ENCODE assay signal across 9 cellular contexts in the genomic region with DNA sequence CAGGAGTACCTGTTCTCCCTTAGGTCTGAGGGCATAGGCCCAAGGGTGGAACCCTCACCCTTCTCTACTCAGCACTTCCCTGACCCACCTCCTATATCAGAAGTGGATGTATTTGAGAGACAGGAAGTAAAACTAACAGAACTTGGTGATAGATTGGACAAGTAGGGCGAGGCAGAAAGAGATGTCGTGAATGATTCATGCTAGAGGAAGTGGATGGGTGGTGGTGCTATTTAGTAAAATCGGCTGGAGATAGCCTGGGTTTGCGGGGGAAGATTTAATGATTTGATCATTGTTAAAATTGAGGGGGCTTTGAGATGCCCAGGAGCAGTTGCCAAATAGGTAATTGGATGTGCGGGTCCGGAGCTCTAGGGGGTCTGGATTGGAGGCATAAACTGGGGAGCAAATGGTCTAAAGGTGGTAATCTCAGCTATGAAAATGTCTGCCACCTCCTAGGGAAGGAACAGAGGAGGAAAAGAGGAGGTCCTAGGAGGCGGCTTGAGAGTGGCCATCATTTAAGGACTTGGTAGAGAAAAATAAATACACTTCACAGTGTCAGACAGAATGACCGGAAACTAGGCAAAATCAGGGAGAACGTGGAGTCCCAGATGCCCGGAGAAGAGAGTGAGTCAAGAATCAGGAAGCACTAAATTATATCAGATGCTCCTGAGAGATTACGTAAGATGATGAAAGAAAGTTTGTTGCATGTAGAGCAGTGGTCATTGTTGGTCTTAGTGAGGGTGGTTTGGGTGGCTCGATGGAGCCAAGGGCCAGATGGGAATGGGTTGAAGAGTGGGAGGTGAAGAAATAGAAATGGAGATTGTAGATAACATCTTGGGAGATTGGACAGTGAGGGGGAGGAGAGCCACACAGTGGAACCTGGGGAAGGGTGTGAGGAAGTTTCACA.
A peak's percentile ranks its signal among the peaks of the same experiment; 100 is the strongest.
DNase-seq lines count a peak whose midpoint lies in the region; ATAC-seq, FAIRE-seq and TF ChIP-seq lines count a peak whose summit lies in the region.
"Had no signal": no experiment of that assay in that cellular context is flagged by ENCODE, and none has a peak within 500 bp of the region (broad histone marks: within the 10 kb centered on the region; RNA-seq: fewer than 3 reads in every experiment).

No MANE protein-coding gene starts in this region.

- H3K9me3 ChIP-seq in skeletal muscle satellite cell (replicated peaks; ENCODE audit: low read length) = no peaks in the 10 kb centered on the region

- FAIRE-seq in bronchial epithelial cell (lab: Jason Lieb, UNC) = no peak
- FAIRE-seq: endometrium had no signal

- POLR2A ChIA-PET in activated CD4-positive, alpha-beta T cell treated with anti-CD3 and anti-CD28 coated beads for 36 hours (lab: Charles Lee) = interaction anchor here (0.6 kb wide), 1 partner anchor 123 kb away, joined by 3 read pairs; no protein-coding TSS in a partner anchor

- H3K27me3 Mint-ChIP-seq in activated CD4-positive, alpha-beta T cell treated with anti-CD3 and anti-CD28 coated beads for 36 hours = peaks cover 2% of the 10 kb centered on the region

- no peak for TF ChIP-seq POLR2A in NB4 (IDR thresholded peaks at IDR 0.05; ENCODE audit: extremely low read depth, insufficient read length)

- DNase-seq in activated CD4-positive, alpha-beta T cell treated with anti-CD3 and anti-CD28 coated beads for 36 hours = peak; percentile 6
- DNase-seq in activated CD4-positive, alpha-beta T cell treated with anti-CD3 and anti-CD28 coated beads for 4 hours = no peak
- DNase-seq in NB4 (ENCODE audit: low read depth) (peak; percentile 82), bronchial epithelial cell (ENCODE audit: low read depth) (peak; percentile 68), NCI-H345 (lab: John Stamatoyannopoulos, UW) (no peak)

- no peak overlapping the region for H3K4me3 Mint-ChIP-seq in activated CD4-positive, alpha-beta T cell treated with anti-CD3 and anti-CD28 coated beads for 36 hours

- H3K9me3 Mint-ChIP-seq in activated CD4-positive, alpha-beta T cell treated with anti-CD3 and anti-CD28 coated beads for 36 hours (ENCODE audit: low read depth) = peaks cover 1% of the 10 kb centered on the region

- H3K36me3 ChIP-seq in bronchial epithelial cell (ENCODE audit: control insufficient read depth, insufficient read depth, low read length) (no peaks in the 10 kb centered on the region), skeletal muscle satellite cell (ENCODE audit: insufficient read depth, low read length) (no peaks in the 10 kb centered on the region)

- H3K4me2 ChIP-seq in skeletal muscle satellite cell (ENCODE audit: low read length) = no peak overlapping the region

- no peaks in the 10 kb centered on the region for H3K36me3 Mint-ChIP-seq in activated CD4-positive, alpha-beta T cell treated with anti-CD3 and anti-CD28 coated beads for 36 hours (ENCODE audit: low read depth)

- H3K4me1 Mint-ChIP-seq in activated CD4-positive, alpha-beta T cell treated with anti-CD3 and anti-CD28 coated beads for 36 hours = peaks cover 14% of the 10 kb centered on the region

- H3K27me3 ChIP-seq in bronchial epithelial cell (ENCODE audit: control insufficient read depth, insufficient read depth, low read length) (no peaks in the 10 kb centered on the region), skeletal muscle satellite cell (ENCODE audit: control insufficient read depth, insufficient read depth, low read length) (no peaks in the 10 kb centered on the region)

- TF ChIP-seq CTCF in NB4 (IDR thresholded peaks at IDR 0.05; ENCODE audit: low read depth, low read length) (no peak), bronchial epithelial cell (IDR thresholded peaks at IDR 0.05; ENCODE audit: insufficient read depth, low read length, severe bottlenecking) (no peak)

- H3K4me1 ChIP-seq in skeletal muscle satellite cell (ENCODE audit: control insufficient read depth, insufficient read depth, low read length) = peaks cover 50% of the 10 kb centered on the region

- peak overlapping the region; percentile 57 for H3K27ac Mint-ChIP-seq in activated CD4-positive, alpha-beta T cell treated with anti-CD3 and anti-CD28 coated beads for 36 hours

- CTCF ChIA-PET in activated CD4-positive, alpha-beta T cell treated with anti-CD3 and anti-CD28 coated beads for 36 hours (lab: Charles Lee) = interaction anchor here (0.7 to 1.6 kb wide), 5 partner anchors 34 to 904 kb away, joined by 3 to 4 read pairs (median 4); no protein-coding TSS in a partner anchor

- no peak overlapping the region for H3K4me3 ChIP-seq in NB4 (ENCODE audit: low read depth, low read length)
- no peak overlapping the region for H3K4me3 ChIP-seq in bronchial epithelial cell (ENCODE audit: low read depth, low read length)
- H3K4me3 ChIP-seq in skeletal muscle satellite cell (ENCODE audit: low read length) = peak overlapping the region; percentile 14

- peak; percentile 85 for ATAC-seq in activated CD4-positive, alpha-beta T cell treated with anti-CD3 and anti-CD28 coated beads for 36 hours
- no peak for ATAC-seq in HG03457 (IDR thresholded peaks at IDR 0.05; ENCODE audit: unreplicated experiment)
- no peak for ATAC-seq in GM21576 (IDR thresholded peaks at IDR 0.05; ENCODE audit: unreplicated experiment)

- intact Hi-C loops in activated CD4-positive, alpha-beta T cell treated with anti-CD3 and anti-CD28 coated beads for 36 hours (cut with DNase I, micrococcal nuclease) = no loop called here

- no peak overlapping the region for H3K9ac ChIP-seq in skeletal muscle satellite cell (ENCODE audit: low read depth, low read length)

Comparison
In these comparisons a context has a peak if more than half of its experiments do, and no peak if none do; other contexts are left out.
1. DNase-seq: peak in activated CD4-positive, alpha-beta T cell treated with anti-CD3 and anti-CD28 coated beads for 36 hours (single experiment), NB4 (single experiment) and bronchial epithelial cell (single experiment); none in activated CD4-positive, alpha-beta T cell treated with anti-CD3 and anti-CD28 coated beads for 4 hours (0 of 2) and NCI-H345 (single experiment).